ENCODE assay signal across 22 cellular contexts in the genomic region with DNA sequence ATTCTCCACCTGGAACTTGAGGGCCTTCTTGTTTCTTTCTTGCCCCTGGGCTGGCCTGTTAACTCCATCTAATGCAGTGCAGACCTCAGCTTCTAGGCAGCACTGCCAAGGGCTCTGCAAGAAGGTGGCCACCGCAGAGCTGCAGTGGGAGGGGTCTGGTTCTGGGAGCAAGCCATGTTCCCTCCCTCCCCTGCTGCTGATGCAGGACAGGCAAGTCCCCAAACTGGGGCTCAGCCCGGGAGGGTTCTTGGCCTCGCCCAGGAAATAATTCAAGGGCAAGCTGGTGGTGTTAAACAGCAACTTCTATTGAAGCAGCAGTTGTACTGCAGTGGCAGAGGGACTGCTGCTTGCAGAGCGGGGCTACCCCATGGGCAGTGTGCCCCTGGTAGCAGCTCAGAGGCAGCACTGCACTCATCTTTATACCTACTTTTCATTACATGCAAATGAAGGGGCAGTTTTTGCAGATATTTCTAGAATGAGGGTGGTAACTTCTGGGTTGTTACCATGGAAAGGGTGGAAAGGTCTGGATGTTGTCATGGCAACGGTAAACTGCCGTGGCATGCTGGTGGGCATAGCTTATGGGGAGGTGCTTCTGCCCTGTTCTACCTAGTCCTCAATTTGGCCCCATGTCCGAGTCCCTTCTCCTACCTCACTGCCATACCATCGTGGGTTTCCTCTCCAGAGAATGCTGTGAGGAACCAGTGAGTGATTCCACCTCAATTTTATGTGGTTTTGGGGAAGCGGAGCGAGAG.
"Had no signal": no experiment of that assay in that cellular context is flagged by ENCODE, and none has a peak within 500 bp of the region (broad histone marks: within the 10 kb centered on the region; RNA-seq: fewer than 3 reads in every experiment).

No MANE protein-coding gene starts in this region.

- H3K27ac ChIP-seq: ascending aorta, body of pancreas had no signal

- H3K36me3 Mint-ChIP-seq: activated naive CD4-positive, alpha-beta T cell treated with anti-CD3 and anti-CD28 coated beads, Interleukin-2, amount 50 U/mL, for 72 hours had no signal

- H3K4me1 Mint-ChIP-seq: activated B cell treated with CpG ODN at 0.5 μM for 24 hours; activated CD4-positive, alpha-beta memory T cell treated with anti-CD3 and anti-CD28 coated beads, Interleukin-2, amount 10 ng/mL, durations not matched to agents 7 days and 5 days; activated CD4-positive, alpha-beta T cell treated with anti-CD3 and anti-CD28 coated beads, Interleukin-2, amount 10 ng/mL, durations not matched to agents 7 days and 5 days; activated naive CD8-positive, alpha-beta T cell treated with anti-CD3 and anti-CD28 coated beads, Interleukin-2, amount 50 U/mL, for 24 hours had no signal

- H3K27me3 ChIP-seq: ascending aorta, body of pancreas had no signal

- H3K4me1 ChIP-seq: body of pancreas had no signal

- H3K4me3 Mint-ChIP-seq: activated B cell treated with CpG ODN at 0.5 μM for 24 hours; activated CD4-positive, alpha-beta memory T cell treated with anti-CD3 and anti-CD28 coated beads, Interleukin-2, amount 10 ng/mL, durations not matched to agents 7 days and 5 days; activated CD4-positive, alpha-beta T cell treated with anti-CD3 and anti-CD28 coated beads, Interleukin-2, amount 10 ng/mL, durations not matched to agents 7 days and 5 days; activated naive CD8-positive, alpha-beta T cell treated with anti-CD3 and anti-CD28 coated beads, Interleukin-2, amount 50 U/mL, for 24 hours; activated T-cell treated with anti-CD3 and anti-CD28 coated beads, Interleukin-2, amount 50 U/mL, for 72 hours; T-helper 1 cell treated with Interleukin-12 subunit alpha and Interleukin-12 subunit beta and Interleukin-4 antibody, amounts not matched to agents 30 μg/mL and 1 μg/mL, for 36 hours had no signal

- H3K4me3 ChIP-seq: ascending aorta, body of pancreas had no signal

- H3K9me3 ChIP-seq: ascending aorta, body of pancreas had no signal

- DNase-seq: activated B cell treated with CpG ODN at 0.5 μM for 24 hours; activated CD4-positive, alpha-beta memory T cell treated with anti-CD3 and anti-CD28 coated beads, Interleukin-2, amount 10 ng/mL, durations not matched to agents 7 days and 5 days; activated CD4-positive, alpha-beta T cell treated with anti-CD3 and anti-CD28 coated beads for 1 hour; activated CD4-positive, alpha-beta T cell treated with anti-CD3 and anti-CD28 coated beads, Interleukin-2, amount 10 ng/mL, durations not matched to agents 7 days and 5 days; activated naive CD8-positive, alpha-beta T cell treated with anti-CD3 and anti-CD28 coated beads, Interleukin-2, amount 50 U/mL, for 24 hours; activated T-cell treated with anti-CD3 and anti-CD28 coated beads, Interleukin-2, amount 50 U/mL, for 72 hours; amniotic stem cell; body of pancreas; central memory CD4-positive, alpha-beta T cell; KG1; NCI-H1048; NCI-H1417; NCI-H1930; NCI-H2171; NCI-H226; NCI-H510A; NCI-H526 treated with DMSO at 0.1 percent for 48 hours; PC-3; SHP77 treated with DMSO at 0.1 percent for 48 hours had no signal

- ATAC-seq: activated naive CD4-positive, alpha-beta T cell treated with anti-CD3 and anti-CD28 coated beads, Interleukin-2, amount 50 U/mL, for 72 hours; activated naive CD8-positive, alpha-beta T cell treated with anti-CD3 and anti-CD28 coated beads, Interleukin-2, amount 50 U/mL, for 24 hours; body of pancreas; PC-3 had no signal

- H3K27ac Mint-ChIP-seq: activated B cell treated with CpG ODN at 0.5 μM for 24 hours; activated CD4-positive, alpha-beta memory T cell treated with anti-CD3 and anti-CD28 coated beads, Interleukin-2, amount 10 ng/mL, durations not matched to agents 7 days and 5 days; activated CD4-positive, alpha-beta T cell treated with anti-CD3 and anti-CD28 coated beads, Interleukin-2, amount 10 ng/mL, durations not matched to agents 7 days and 5 days; activated naive CD4-positive, alpha-beta T cell treated with anti-CD3 and anti-CD28 coated beads, Interleukin-2, amount 50 U/mL, for 72 hours; activated naive CD8-positive, alpha-beta T cell treated with anti-CD3 and anti-CD28 coated beads, Interleukin-2, amount 50 U/mL, for 24 hours; activated T-cell treated with anti-CD3 and anti-CD28 coated beads, Interleukin-2, amount 50 U/mL, for 72 hours; T-helper 1 cell treated with Interleukin-12 subunit alpha and Interleukin-12 subunit beta and Interleukin-4 antibody, amounts not matched to agents 30 μg/mL and 1 μg/mL, for 36 hours had no signal

- H3K9me3 Mint-ChIP-seq: activated B cell treated with CpG ODN at 0.5 μM for 24 hours; activated CD4-positive, alpha-beta memory T cell treated with anti-CD3 and anti-CD28 coated beads, Interleukin-2, amount 10 ng/mL, durations not matched to agents 7 days and 5 days; activated CD4-positive, alpha-beta T cell treated with anti-CD3 and anti-CD28 coated beads, Interleukin-2, amount 10 ng/mL, durations not matched to agents 7 days and 5 days; activated naive CD4-positive, alpha-beta T cell treated with anti-CD3 and anti-CD28 coated beads, Interleukin-2, amount 50 U/mL, for 72 hours; activated naive CD8-positive, alpha-beta T cell treated with anti-CD3 and anti-CD28 coated beads, Interleukin-2, amount 50 U/mL, for 24 hours; activated T-cell treated with anti-CD3 and anti-CD28 coated beads, Interleukin-2, amount 50 U/mL, for 72 hours; T-helper 1 cell treated with Interleukin-12 subunit alpha and Interleukin-12 subunit beta and Interleukin-4 antibody, amounts not matched to agents 30 μg/mL and 1 μg/mL, for 36 hours had no signal
